ENCODE assay signal across 9 cellular contexts in the genomic region with DNA sequence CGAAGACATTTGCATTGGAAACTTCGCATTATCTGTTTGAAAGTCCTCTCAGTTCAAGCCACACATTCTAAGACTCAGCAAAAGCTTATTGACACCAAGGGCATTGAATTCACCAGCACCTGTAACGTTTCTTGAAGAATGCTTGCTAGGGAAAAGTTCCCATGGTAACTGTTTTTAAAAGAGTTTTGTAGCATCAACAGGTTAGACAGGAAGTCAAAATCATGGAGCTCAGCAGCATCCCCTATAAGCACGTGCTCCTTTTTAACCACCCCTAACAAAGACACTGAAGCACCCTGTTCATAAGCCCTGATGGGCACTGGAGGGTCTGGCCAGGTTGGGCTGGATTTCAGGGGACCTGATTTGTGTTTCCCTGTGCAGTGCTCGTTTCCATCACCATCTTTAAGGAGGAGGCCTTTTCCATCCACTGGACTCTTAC.
DNase-seq lines count a peak whose midpoint lies in the region; ATAC-seq and TF ChIP-seq lines count a peak whose summit lies in the region.
"Had no signal": no experiment of that assay in that cellular context is flagged by ENCODE, and none has a peak within 500 bp of the region (broad histone marks: within the 10 kb centered on the region; RNA-seq: fewer than 3 reads in every experiment).

No MANE protein-coding gene starts in this region.

- no peaks in the 10 kb centered on the region for H3K27me3 Mint-ChIP-seq in activated T-cell treated with anti-CD3 and anti-CD28 coated beads, Interleukin-2, amount 50 U/mL, for 72 hours (ENCODE audit: low read depth)
- no peaks in the 10 kb centered on the region for H3K27me3 Mint-ChIP-seq in activated T-cell treated with anti-CD3 and anti-CD28 coated beads, Interleukin-2, amount 50 U/mL, for 24 hours
- peaks cover 6 to 10% (median 8%) of the 10 kb centered on the region in 3 donors for H3K27me3 Mint-ChIP-seq in immature natural killer cell (ENCODE audit: low read depth in 3 of 3)
- H3K27me3 Mint-ChIP-seq: activated B cell treated with CpG ODN at 0.5 μM for 24 hours had no signal

- no peak overlapping the region for H3K4me3 ChIP-seq in tibial artery

- no peak for DNase-seq in activated T-cell treated with anti-CD3 and anti-CD28 coated beads, Interleukin-2, amount 50 U/mL, for 72 hours
- no peak for DNase-seq in activated T-cell treated with anti-CD3 and anti-CD28 coated beads, Interleukin-2, amount 50 U/mL, for 24 hours
- DNase-seq in immature natural killer cell, result no peak
- DNase-seq in tibial artery, result no peak
- DNase-seq in activated CD4-positive, CD25-positive, alpha-beta regulatory T cell treated with anti-CD3 and anti-CD28 coated beads, Interleukin-2, amount 50 U/mL, for 72 hours, result no peak
- no peak for DNase-seq in hepatic stellate cell (ENCODE audit: low spot score)
- DNase-seq in AG08396 (ENCODE audit: low spot score), result no peak
- DNase-seq: activated B cell treated with CpG ODN at 0.5 μM for 24 hours had no signal

- no peak for TF ChIP-seq CTCF in tibial artery (IDR thresholded peaks at IDR 0.05)

- H3K36me3 Mint-ChIP-seq in activated T-cell treated with anti-CD3 and anti-CD28 coated beads, Interleukin-2, amount 50 U/mL, for 72 hours (ENCODE audit: insufficient read depth in 2 of 2), result peaks cover 4 to 19% of the 10 kb centered on the region in 2 donors
- H3K36me3 Mint-ChIP-seq in activated T-cell treated with anti-CD3 and anti-CD28 coated beads, Interleukin-2, amount 50 U/mL, for 24 hours (ENCODE audit: low read depth), result peaks cover 65% of the 10 kb centered on the region
- peaks cover 3 to 30% (median 14%) of the 10 kb centered on the region in 3 donors for H3K36me3 Mint-ChIP-seq in immature natural killer cell

- H3K27me3 ChIP-seq in tibial artery, result no peaks in the 10 kb centered on the region

- H3K27ac Mint-ChIP-seq in activated T-cell treated with anti-CD3 and anti-CD28 coated beads, Interleukin-2, amount 50 U/mL, for 72 hours, result no peak overlapping the region
- no peak overlapping the region for H3K27ac Mint-ChIP-seq in activated T-cell treated with anti-CD3 and anti-CD28 coated beads, Interleukin-2, amount 50 U/mL, for 24 hours
- H3K27ac Mint-ChIP-seq in immature natural killer cell, result peak overlapping the region; percentile 90 to 94 (median 92)

- H3K4me3 Mint-ChIP-seq in activated T-cell treated with anti-CD3 and anti-CD28 coated beads, Interleukin-2, amount 50 U/mL, for 72 hours, result peak overlapping the region; percentile 19 to 90
- H3K4me3 Mint-ChIP-seq in activated T-cell treated with anti-CD3 and anti-CD28 coated beads, Interleukin-2, amount 50 U/mL, for 24 hours, result no peak overlapping the region
- peak overlapping the region; percentile 69 to 92 (median 86) for H3K4me3 Mint-ChIP-seq in immature natural killer cell
- H3K4me3 Mint-ChIP-seq: activated B cell treated with CpG ODN at 0.5 μM for 24 hours had no signal

- H3K9me3 ChIP-seq in tibial artery, result no peaks in the 10 kb centered on the region

- no peaks in the 10 kb centered on the region for H3K9me3 Mint-ChIP-seq in activated T-cell treated with anti-CD3 and anti-CD28 coated beads, Interleukin-2, amount 50 U/mL, for 72 hours
- H3K9me3 Mint-ChIP-seq in activated T-cell treated with anti-CD3 and anti-CD28 coated beads, Interleukin-2, amount 50 U/mL, for 24 hours, result no peaks in the 10 kb centered on the region
- H3K9me3 Mint-ChIP-seq in immature natural killer cell, result peaks cover 0 to 3% (median 0%) of the 10 kb centered on the region in 6 donors
- H3K9me3 Mint-ChIP-seq: activated B cell treated with CpG ODN at 0.5 μM for 24 hours had no signal

- H3K27ac ChIP-seq in tibial artery, result peak overlapping the region; percentile 45 to 57

- peaks cover 55% of the 10 kb centered on the region for H3K4me1 Mint-ChIP-seq in activated T-cell treated with anti-CD3 and anti-CD28 coated beads, Interleukin-2, amount 50 U/mL, for 72 hours (ENCODE audit: low read depth)
- peaks cover 44% of the 10 kb centered on the region for H3K4me1 Mint-ChIP-seq in activated T-cell treated with anti-CD3 and anti-CD28 coated beads, Interleukin-2, amount 50 U/mL, for 24 hours (ENCODE audit: low read depth)
- peaks cover 84 to 96% of the 10 kb centered on the region in 2 donors for H3K4me1 Mint-ChIP-seq in immature natural killer cell

- intact Hi-C loops in tibial artery (cut with DNase I; ENCODE audit: low total_unique reads), result loop anchor here (10.0 kb wide), 1 partner anchor 55 kb away; no protein-coding TSS in a partner anchor

- H3K36me3 ChIP-seq in tibial artery, result peaks cover 0 to 16% (median 4%) of the 10 kb centered on the region in 3 donors

- no peak for ATAC-seq in activated T-cell treated with anti-CD3 and anti-CD28 coated beads, Interleukin-2, amount 50 U/mL, for 72 hours (replicated peaks in 1 of 2)
- peak; percentile 7 for ATAC-seq in HG03469 (IDR thresholded peaks at IDR 0.05; ENCODE audit: unreplicated experiment)

- H3K4me1 ChIP-seq in tibial artery, result peaks cover 0 to 46% (median 34%) of the 10 kb centered on the region in 4 donors

Comparison
In these comparisons a context has a peak if more than half of its experiments do, and no peak if none do; other contexts are left out.
1. H3K27ac Mint-ChIP-seq: peak in immature natural killer cell (6 of 6); none in activated T-cell treated with anti-CD3 and anti-CD28 coated beads, Interleukin-2, amount 50 U/mL, for 72 hours (single experiment) and activated T-cell treated with anti-CD3 and anti-CD28 coated beads, Interleukin-2, amount 50 U/mL, for 24 hours (single experiment).